ENCODE assay signal across 8 cellular contexts in genomic region chr6:24719125-24719931, GRCh38. TPM values are rescaled to one million over a fixed set of nuclear protein-coding genes. Genes with fewer than 3 reads are reported as not detected.
DNase-seq lines count a peak whose midpoint lies in the region; ATAC-seq and TF ChIP-seq lines count a peak whose summit lies in the region.

Gene C6orf62 (minus strand): TSS chr6:24719154. CDS start chr6:24718668, 486 bp downstream.

- peaks cover 6 to 11% of the 10 kb centered on the region in 2 donors for H3K4me1 ChIP-seq in lung (ENCODE audit: control insufficient read depth in 2 of 2, insufficient read depth in 2 of 2, low read length in 2 of 2)

- no peaks in the 10 kb centered on the region for H3K9me3 ChIP-seq in MG63
- no peaks in the 10 kb centered on the region for H3K9me3 ChIP-seq in lung (ENCODE audit: control insufficient read depth in 2 of 2, insufficient read depth in 1 of 2, low read length in 1 of 2)

- TF ChIP-seq CTCF in dorsolateral prefrontal cortex (IDR thresholded peaks at IDR 0.05 in 54 of 56, conservative IDR thresholded peaks at IDR 0.05 in 2 of 56; ENCODE audit: low read depth in 1 of 56, partially characterized antibody in 56 of 56) (no peak), lung (IDR thresholded peaks at IDR 0.05; ENCODE audit: control extremely low read depth, extremely low read depth) (no peak)

- H3K4me3 ChIP-seq in MG63 (peak within 1 kb of the TSS; percentile 87), dorsolateral prefrontal cortex (peak within 1 kb of the TSS; percentile 63 to 100 (median 95)), lung (peak within 1 kb of the TSS; percentile 98)

- peak within 1 kb of the TSS; percentile 83 to 100 (median 99) for H3K27ac ChIP-seq in dorsolateral prefrontal cortex
- H3K27ac ChIP-seq in lung (ENCODE audit: low read depth in 1 of 2, low read length in 1 of 2), result peak within 1 kb of the TSS; percentile 97 to 100

- DNase-seq in NCI-H1694 treated with DMSO at 0.1 percent for 48 hours (lab: John Stamatoyannopoulos, UW) (peak; percentile 6), NCI-H1694 (lab: John Stamatoyannopoulos, UW) (no peak), MG63 (no peak), dorsolateral prefrontal cortex (peak in 2 of 10 donors; percentile 26 to 51), lung (ENCODE audit: low spot score) (peak; percentile 54)
- peak; percentile 39 to 45 for DNase-seq in activated CD4-positive, alpha-beta T cell treated with anti-CD3 and anti-CD28 coated beads for 4 hours
- peak; percentile 35 to 50 (median 48) for DNase-seq in stimulated activated CD4-positive, alpha-beta T cell treated with anti-CD3 and anti-CD28 coated beads, TNF-alpha, amount 100 ng/mL, for 48 hours (ENCODE audit: low read depth in 3 of 3)

- H3K36me3 ChIP-seq in MG63, result peaks cover 46% of the 10 kb centered on the region
- peaks cover 5 to 7% of the 10 kb centered on the region in 2 donors for H3K36me3 ChIP-seq in lung (ENCODE audit: control insufficient read depth in 2 of 2, insufficient read depth in 2 of 2, low read length in 2 of 2)

- 0 to 1% methylated on average over 24 of the region's 24 CpGs for WGBS in lung, 2 donors

- intact Hi-C loops in dorsolateral prefrontal cortex (cut with DNase I), result no loop called here

- H3K27me3 ChIP-seq in MG63, result no peaks in the 10 kb centered on the region
- H3K27me3 ChIP-seq in dorsolateral prefrontal cortex, result no peaks in the 10 kb centered on the region
- H3K27me3 ChIP-seq in lung (ENCODE audit: control insufficient read depth, insufficient read depth), result no peaks in the 10 kb centered on the region

- no peak for ATAC-seq in lung (ENCODE audit: insufficient read depth, low FRiP score)
- no peak for ATAC-seq in HG02642 (IDR thresholded peaks at IDR 0.05; ENCODE audit: poor library complexity, unreplicated experiment)

RNA-seq across cellular contexts. Expression of gene C6orf62, which starts in this region (rescaled TPM):
- 59.1 and 89.8 TPM in 2 replicates for total RNA-seq in MG63 (2014; rRNA removed; shearing (Covaris generic); ENCODE audit: low replicate concordance)
- total RNA-seq in dorsolateral prefrontal cortex, result 100 to 1,000 TPM in 17 of 120 experiments, 10 to 100 TPM in 103; 62.2 to 116 (median 89.9) TPM
- total RNA-seq in lung, result 100 to 1,000 TPM in 1 of 2 donors, 10 to 100 TPM in 1; 71.8 to 123 TPM
- 10 to 100 TPM; 79.3 to 80.9 TPM for polyA plus RNA-seq in lung

Comparison
In these comparisons a context has a peak if more than half of its experiments do, and no peak if none do; other contexts are left out.
1. DNase-seq: peak in NCI-H1694 treated with DMSO at 0.1 percent for 48 hours (single experiment), activated CD4-positive, alpha-beta T cell treated with anti-CD3 and anti-CD28 coated beads for 4 hours (2 of 2), lung (single experiment) and stimulated activated CD4-positive, alpha-beta T cell treated with anti-CD3 and anti-CD28 coated beads, TNF-alpha, amount 100 ng/mL, for 48 hours (3 of 3); none in NCI-H1694 (single experiment) and MG63 (single experiment).
2. Peak in every context shown above with its lines, with median percentiles within 50 percentile points of each other: H3K4me3 ChIP-seq.